Comparison of ENCODE assay signal across 18 cellular contexts in genomic region chrX:82384401-82384800, GRCh38.
DNase-seq lines count a peak whose midpoint lies in the region; ATAC-seq and TF ChIP-seq lines count a peak whose summit lies in the region.
"Had no signal": no experiment of that assay in that cellular context is flagged by ENCODE, and none has a peak within 500 bp of the region (broad histone marks: within the 10 kb centered on the region; RNA-seq: fewer than 3 reads in every experiment).

No MANE protein-coding gene starts in this region.

- TF ChIP-seq POLR2A in thyroid gland (IDR thresholded peaks at IDR 0.05), result no peak

- dilution Hi-C loops in mammary epithelial cell (cut with HindIII; ENCODE audit: low sequenced_read_pairs), result no loop called here

- POLR2A ChIA-PET in MCF 10A (lab: Yijun Ruan, JAX), result no interaction called here
- POLR2A ChIA-PET in activated CD8-positive, alpha-beta T cell treated with anti-CD3 and anti-CD28 coated beads for 36 hours (lab: Charles Lee), result no interaction called here

- H3K27ac ChIP-seq in mammary epithelial cell (ENCODE audit: insufficient read depth, low read depth, low read length) (no peak overlapping the region), thyroid gland (no peak overlapping the region)
- H3K27ac ChIP-seq: 22Rv1, A549 had no signal

- H3K36me3 ChIP-seq in mammary epithelial cell (ENCODE audit: insufficient read depth, low read length) (no peaks in the 10 kb centered on the region), thyroid gland (no peaks in the 10 kb centered on the region)

- H3K9me3 ChIP-seq in mammary epithelial cell (replicated peaks; ENCODE audit: insufficient read depth, low read length) (peaks cover 5% of the 10 kb centered on the region), thyroid gland (no peaks in the 10 kb centered on the region)
- H3K9me3 ChIP-seq: A549 had no signal

- H3K9me3 Mint-ChIP-seq in MCF 10A (ENCODE audit: unreplicated experiment), result peaks cover 5% of the 10 kb centered on the region
- no peaks in the 10 kb centered on the region for H3K9me3 Mint-ChIP-seq in activated CD8-positive, alpha-beta T cell treated with anti-CD3 and anti-CD28 coated beads for 36 hours

- H3K4me3 ChIP-seq in mammary epithelial cell (replicated peaks in 1 of 3; ENCODE audit: insufficient read depth in 1 of 3, low read depth in 2 of 3, low read length in 3 of 3) (no peak overlapping the region), epithelial cell of esophagus (ENCODE audit: low read length) (no peak overlapping the region), thyroid gland (replicated peaks in 1 of 3) (no peak overlapping the region)
- H3K4me3 ChIP-seq: A549 had no signal

- TF ChIP-seq CTCF in MCF 10A (IDR thresholded peaks at IDR 0.05; ENCODE audit: unreplicated experiment), result no peak
- TF ChIP-seq CTCF in mammary epithelial cell (conservative IDR thresholded peaks at IDR 0.05 in 1 of 2, IDR thresholded peaks at IDR 0.05 in 1 of 2; ENCODE audit: extremely low read depth in 1 of 2, insufficient read depth in 1 of 2, low read depth in 1 of 2, low read length in 2 of 2), result no peak
- no peak for TF ChIP-seq CTCF in epithelial cell of esophagus (IDR thresholded peaks at IDR 0.05; ENCODE audit: insufficient read depth, low read depth, low read length, missing control alignments)
- no peak for TF ChIP-seq CTCF in thyroid gland (IDR thresholded peaks at IDR 0.05)
- TF ChIP-seq CTCF in activated CD8-positive, alpha-beta T cell treated with anti-CD3 and anti-CD28 coated beads for 36 hours (IDR thresholded peaks at IDR 0.05), result no peak

- no peaks in the 10 kb centered on the region for H3K27me3 ChIP-seq in mammary epithelial cell (ENCODE audit: insufficient read depth, low read length)
- no peaks in the 10 kb centered on the region for H3K27me3 ChIP-seq in thyroid gland

- H3K4me2 ChIP-seq in mammary epithelial cell (ENCODE audit: insufficient read depth, low read depth, low read length), result no peak overlapping the region
- H3K4me2 ChIP-seq: A549 had no signal

- CTCF ChIA-PET in MCF 10A (lab: Yijun Ruan, JAX) (interaction anchor here (1.1 kb wide), 1 partner anchor 1251 kb away, joined by 3 read pairs; no protein-coding TSS in a partner anchor), mammary epithelial cell (lab: Charles Lee; ENCODE audit: low non-redundant PET) (no interaction called here)
- CTCF ChIA-PET in activated CD8-positive, alpha-beta T cell treated with anti-CD3 and anti-CD28 coated beads for 36 hours (lab: Charles Lee), result no interaction called here

- H3K79me2 ChIP-seq in mammary epithelial cell (ENCODE audit: insufficient read depth, low read length), result no peaks in the 10 kb centered on the region

- no peak overlapping the region for H2AFZ ChIP-seq in mammary epithelial cell (ENCODE audit: low read depth, low read length)

- no peaks in the 10 kb centered on the region for H3K36me3 Mint-ChIP-seq in MCF 10A (ENCODE audit: insufficient read depth, unreplicated experiment)
- H3K36me3 Mint-ChIP-seq in activated CD8-positive, alpha-beta T cell treated with anti-CD3 and anti-CD28 coated beads for 36 hours (ENCODE audit: low read depth), result no peaks in the 10 kb centered on the region
- H3K36me3 Mint-ChIP-seq: CD14-positive monocyte; CD4-positive, alpha-beta memory T cell; IgD-negative memory B cell had no signal

- in situ Hi-C loops in mammary epithelial cell (cut with MboI; ENCODE audit: low sequenced_read_pairs in 2 of 2), result no loop called here

- H3K4me3 Mint-ChIP-seq in MCF 10A (ENCODE audit: unreplicated experiment), result no peak overlapping the region
- no peak overlapping the region for H3K4me3 Mint-ChIP-seq in activated CD8-positive, alpha-beta T cell treated with anti-CD3 and anti-CD28 coated beads for 36 hours
- H3K4me3 Mint-ChIP-seq: CD14-positive monocyte; CD4-positive, alpha-beta memory T cell; H9; IgD-negative memory B cell had no signal

- no TSS peak for BruUV-seq in MCF 10A (replicated peaks; lab: Mats Ljungman, UMichigan)
- no TSS peak for BruUV-seq in mammary epithelial cell (replicated peaks; lab: Mats Ljungman, UMichigan)

- no peak overlapping the region for H3K27ac Mint-ChIP-seq in MCF 10A (ENCODE audit: low read depth, unreplicated experiment)
- H3K27ac Mint-ChIP-seq in activated CD8-positive, alpha-beta T cell treated with anti-CD3 and anti-CD28 coated beads for 36 hours, result no peak overlapping the region
- H3K27ac Mint-ChIP-seq: CD14-positive monocyte; CD4-positive, alpha-beta memory T cell; H9 had no signal

- intact Hi-C loops in MCF 10A (cut with micrococcal nuclease), result no loop called here
- intact Hi-C loops in mammary epithelial cell (cut with micrococcal nuclease), result no loop called here
- intact Hi-C loops in thyroid gland (cut with DNase I), result no loop called here
- intact Hi-C loops in activated CD8-positive, alpha-beta T cell treated with anti-CD3 and anti-CD28 coated beads for 36 hours (cut with micrococcal nuclease), result no loop called here

- H3K4me1 Mint-ChIP-seq in MCF 10A (ENCODE audit: insufficient read depth, unreplicated experiment), result no peaks in the 10 kb centered on the region
- no peaks in the 10 kb centered on the region for H3K4me1 Mint-ChIP-seq in activated CD8-positive, alpha-beta T cell treated with anti-CD3 and anti-CD28 coated beads for 36 hours (ENCODE audit: low read depth)
- H3K4me1 Mint-ChIP-seq: CD14-positive monocyte; CD4-positive, alpha-beta memory T cell; H9; IgD-negative memory B cell had no signal

- WGBS in mammary epithelial cell (ENCODE audit: low coverage, missing lambda C conversion rate), result 33% methylated on average over 3 of the region's 3 CpGs
- WGBS in thyroid gland, 2 donors, result 0 to 53% methylated on average over 1 to 3 of the region's 3 CpGs

- no peak overlapping the region for H3K9ac ChIP-seq in mammary epithelial cell (ENCODE audit: insufficient read depth, low read length)

- H3K27me3 Mint-ChIP-seq in MCF 10A (ENCODE audit: insufficient read depth, unreplicated experiment), result peaks cover 7% of the 10 kb centered on the region
- H3K27me3 Mint-ChIP-seq in activated CD8-positive, alpha-beta T cell treated with anti-CD3 and anti-CD28 coated beads for 36 hours, result no peaks in the 10 kb centered on the region
- H3K27me3 Mint-ChIP-seq: CD4-positive, alpha-beta memory T cell; IgD-negative memory B cell had no signal

- H3K4me1 ChIP-seq in mammary epithelial cell (ENCODE audit: insufficient read depth, low read length) (no peaks in the 10 kb centered on the region), thyroid gland (peaks cover 0 to 4% of the 10 kb centered on the region in 2 donors)
- H3K4me1 ChIP-seq: A549 had no signal

- ATAC-seq in activated CD8-positive, alpha-beta T cell treated with anti-CD3 and anti-CD28 coated beads for 36 hours, result no peak
- ATAC-seq: A549, HepG2 had no signal

- peak; percentile 1 for DNase-seq in MCF 10A (ENCODE audit: unreplicated experiment)
- no peak for DNase-seq in mammary epithelial cell
- DNase-seq in epithelial cell of esophagus (ENCODE audit: low read depth), result peak; percentile 0
- peak; percentile 81 to 86 for DNase-seq in thyroid gland
- no peak for DNase-seq in Kasumi-1 (lab: John Stamatoyannopoulos, UW)
- DNase-seq in midbrain (lab: John Stamatoyannopoulos, UW), result no peak
- no peak for DNase-seq in activated CD8-positive, alpha-beta T cell treated with anti-CD3 and anti-CD28 coated beads for 36 hours
- DNase-seq: AML-193; Calu3; CD4-positive, alpha-beta memory T cell; DMS79 treated with DMSO at 0.1 percent for 48 hours; GF-D8; H9 had no signal

- no peaks in the 10 kb centered on the region for H4K20me1 ChIP-seq in mammary epithelial cell (ENCODE audit: insufficient read depth, low read length)

Comparison
In these comparisons a context has a peak if more than half of its experiments do, and no peak if none do; other contexts are left out.
1. DNase-seq: peak in MCF 10A (single experiment), epithelial cell of esophagus (single experiment) and thyroid gland (2 of 2); none in mammary epithelial cell (single experiment), Kasumi-1 (0 of 2), midbrain (single experiment) and activated CD8-positive, alpha-beta T cell treated with anti-CD3 and anti-CD28 coated beads for 36 hours (single experiment).